ENCODE assay signal across 14 cellular contexts in the genomic region with DNA sequence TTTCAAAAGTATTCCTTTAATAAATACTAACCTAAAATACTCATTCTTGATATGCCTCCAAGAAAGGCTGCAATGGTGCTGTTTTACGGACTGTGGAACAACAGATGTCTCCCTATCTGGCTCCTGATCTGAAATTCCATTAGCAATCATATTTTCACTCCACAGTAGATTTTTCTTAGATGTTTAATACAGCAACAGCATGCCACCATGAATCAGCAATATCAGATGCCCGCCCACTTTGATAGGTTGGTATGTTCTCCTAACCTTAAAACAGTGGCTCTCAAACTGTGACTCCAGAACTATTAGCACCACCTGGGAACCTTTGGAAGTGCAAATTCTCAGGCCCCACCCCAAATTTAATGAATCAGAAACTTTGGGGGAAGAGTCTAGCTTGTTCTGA.
DNase-seq lines count a peak whose midpoint lies in the region; ATAC-seq and TF ChIP-seq lines count a peak whose summit lies in the region.
"Had no signal": no experiment of that assay in that cellular context is flagged by ENCODE, and none has a peak within 500 bp of the region (broad histone marks: within the 10 kb centered on the region; RNA-seq: fewer than 3 reads in every experiment).

No MANE protein-coding gene starts in this region.

- no peak overlapping the region for H3K4me3 Mint-ChIP-seq in activated naive CD8-positive, alpha-beta T cell treated with anti-CD3 and anti-CD28 coated beads, Interleukin-2, amount 10 ng/mL, durations not matched to agents 7 days and 5 days
- no peak overlapping the region for H3K4me3 Mint-ChIP-seq in activated CD4-positive, alpha-beta T cell treated with anti-CD3 and anti-CD28 coated beads, Interleukin-2, amount 10 ng/mL, durations not matched to agents 24 days and 14 days

- H3K9me3 ChIP-seq in gastroesophageal sphincter: no peaks in the 10 kb centered on the region
- H3K9me3 ChIP-seq in upper lobe of right lung: no peaks in the 10 kb centered on the region
- H3K9me3 ChIP-seq: transverse colon had no signal

- no peaks in the 10 kb centered on the region for H3K36me3 ChIP-seq in gastroesophageal sphincter
- H3K36me3 ChIP-seq in upper lobe of right lung: no peaks in the 10 kb centered on the region
- H3K36me3 ChIP-seq: transverse colon had no signal

- H3K4me1 ChIP-seq in gastroesophageal sphincter (peaks cover 1 to 25% (median 3%) of the 10 kb centered on the region in 3 donors), upper lobe of right lung (peaks cover 6% of the 10 kb centered on the region)

- TF ChIP-seq POLR2A in gastroesophageal sphincter (IDR thresholded peaks at IDR 0.05): no peak

- no peak for TF ChIP-seq EP300 in gastroesophageal sphincter (IDR thresholded peaks at IDR 0.05)

- H3K9me3 Mint-ChIP-seq in activated naive CD8-positive, alpha-beta T cell treated with anti-CD3 and anti-CD28 coated beads, Interleukin-2, amount 10 ng/mL, durations not matched to agents 7 days and 5 days: peaks cover 2% of the 10 kb centered on the region
- peaks cover 4% of the 10 kb centered on the region for H3K9me3 Mint-ChIP-seq in activated CD4-positive, alpha-beta T cell treated with anti-CD3 and anti-CD28 coated beads, Interleukin-2, amount 10 ng/mL, durations not matched to agents 24 days and 14 days
- H3K9me3 Mint-ChIP-seq: activated T-helper 2 cell treated with anti-CD3 and anti-CD28 coated beads, Interferon-gamma antibody, Interleukin-2, Interleukin-4, amounts not matched to agents 10 μg/mL and 5 μg/mL and 100 μg/mL, durations not matched to agents 14 hours and 24 hours and 36 hours had no signal

- H3K27me3 Mint-ChIP-seq in activated naive CD8-positive, alpha-beta T cell treated with anti-CD3 and anti-CD28 coated beads, Interleukin-2, amount 10 ng/mL, durations not matched to agents 7 days and 5 days: no peaks in the 10 kb centered on the region
- H3K27me3 Mint-ChIP-seq in activated CD4-positive, alpha-beta T cell treated with anti-CD3 and anti-CD28 coated beads, Interleukin-2, amount 10 ng/mL, durations not matched to agents 24 days and 14 days: no peaks in the 10 kb centered on the region

- peak overlapping the region; percentile 82 for H3K27ac Mint-ChIP-seq in activated naive CD8-positive, alpha-beta T cell treated with anti-CD3 and anti-CD28 coated beads, Interleukin-2, amount 10 ng/mL, durations not matched to agents 7 days and 5 days
- H3K27ac Mint-ChIP-seq in activated CD4-positive, alpha-beta T cell treated with anti-CD3 and anti-CD28 coated beads, Interleukin-2, amount 10 ng/mL, durations not matched to agents 24 days and 14 days: no peak overlapping the region
- H3K27ac Mint-ChIP-seq: activated T-helper 2 cell treated with anti-CD3 and anti-CD28 coated beads, Interferon-gamma antibody, Interleukin-2, Interleukin-4, amounts not matched to agents 10 μg/mL and 5 μg/mL and 100 μg/mL, durations not matched to agents 14 hours and 24 hours and 36 hours had no signal

- POLR2A ChIA-PET in activated naive CD8-positive, alpha-beta T cell treated with anti-CD3 and anti-CD28 coated beads, Interleukin-2, amount 10 ng/mL, durations not matched to agents 7 days and 5 days (lab: Charles Lee): interaction anchor here (0.6 to 2.7 kb wide), 6 partner anchors 11 to 172 kb away, joined by 3 to 22 read pairs (median 3); a partner anchor contains a TSS

- ATAC-seq in activated naive CD8-positive, alpha-beta T cell treated with anti-CD3 and anti-CD28 coated beads, Interleukin-2, amount 10 ng/mL, durations not matched to agents 7 days and 5 days (ENCODE audit: low read depth): no peak
- ATAC-seq in gastroesophageal sphincter (no peak), GM19397 (IDR thresholded peaks at IDR 0.05; ENCODE audit: unreplicated experiment) (no peak), upper lobe of right lung (no peak)

- peak overlapping the region in 3 of 4 donors; percentile 16 to 48 (median 41) for H3K27ac ChIP-seq in gastroesophageal sphincter
- H3K27ac ChIP-seq in upper lobe of right lung: no peak overlapping the region

- H3K36me3 Mint-ChIP-seq in activated naive CD8-positive, alpha-beta T cell treated with anti-CD3 and anti-CD28 coated beads, Interleukin-2, amount 10 ng/mL, durations not matched to agents 7 days and 5 days: peaks cover 51% of the 10 kb centered on the region
- peaks cover 24% of the 10 kb centered on the region for H3K36me3 Mint-ChIP-seq in activated CD4-positive, alpha-beta T cell treated with anti-CD3 and anti-CD28 coated beads, Interleukin-2, amount 10 ng/mL, durations not matched to agents 24 days and 14 days (ENCODE audit: low read depth)

- intact Hi-C loops in activated CD4-positive, alpha-beta T cell treated with anti-CD3 and anti-CD28 coated beads, Interleukin-2, amount 10 ng/mL, durations not matched to agents 24 days and 14 days (cut with micrococcal nuclease): loop anchor here (5.0 kb wide), 1 partner anchor 155 kb away; no protein-coding TSS in a partner anchor
- intact Hi-C loops in upper lobe of right lung (cut with DNase I): no loop called here

- TF ChIP-seq CTCF in gastroesophageal sphincter (IDR thresholded peaks at IDR 0.05): no peak
- no peak for TF ChIP-seq CTCF in upper lobe of right lung (IDR thresholded peaks at IDR 0.05)

- no peaks in the 10 kb centered on the region for H3K27me3 ChIP-seq in gastroesophageal sphincter
- no peaks in the 10 kb centered on the region for H3K27me3 ChIP-seq in upper lobe of right lung
- H3K27me3 ChIP-seq: transverse colon had no signal

- WGBS in gastroesophageal sphincter (ENCODE audit: low coverage in 1 of 2), 2 donors: 36 to 38% methylated on average over 2 of the region's 2 CpGs

- H3K4me1 Mint-ChIP-seq in activated naive CD8-positive, alpha-beta T cell treated with anti-CD3 and anti-CD28 coated beads, Interleukin-2, amount 10 ng/mL, durations not matched to agents 7 days and 5 days: peaks cover 83% of the 10 kb centered on the region
- peaks cover 74% of the 10 kb centered on the region for H3K4me1 Mint-ChIP-seq in activated CD4-positive, alpha-beta T cell treated with anti-CD3 and anti-CD28 coated beads, Interleukin-2, amount 10 ng/mL, durations not matched to agents 24 days and 14 days

- H3K4me3 ChIP-seq in gastroesophageal sphincter (no peak overlapping the region), upper lobe of right lung (no peak overlapping the region)
- H3K4me3 ChIP-seq: transverse colon had no signal

- DNase-seq in AG08396 (ENCODE audit: low spot score) (peak; percentile 43), GM04503 (ENCODE audit: low read depth) (peak; percentile 44), upper lobe of right lung (no peak), NCI-H187 treated with DMSO at 0.1 percent for 48 hours (lab: John Stamatoyannopoulos, UW) (no peak)
- DNase-seq in activated naive CD8-positive, alpha-beta T cell treated with anti-CD3 and anti-CD28 coated beads, Interleukin-2, amount 10 ng/mL, durations not matched to agents 7 days and 5 days: no peak
- no peak for DNase-seq in activated CD4-positive, alpha-beta T cell treated with anti-CD3 and anti-CD28 coated beads, Interleukin-2, amount 10 ng/mL, durations not matched to agents 24 days and 14 days
- DNase-seq: DMS79; effector CD8-positive, alpha-beta T cell; H7; kidney; transverse colon had no signal

Comparison
In these comparisons a context has a peak if more than half of its experiments do, and no peak if none do; other contexts are left out.
1. DNase-seq: peak in AG08396 (single experiment) and GM04503 (single experiment); none in activated naive CD8-positive, alpha-beta T cell treated with anti-CD3 and anti-CD28 coated beads, Interleukin-2, amount 10 ng/mL, durations not matched to agents 7 days and 5 days (single experiment), activated CD4-positive, alpha-beta T cell treated with anti-CD3 and anti-CD28 coated beads, Interleukin-2, amount 10 ng/mL, durations not matched to agents 24 days and 14 days (single experiment), upper lobe of right lung (single experiment) and NCI-H187 treated with DMSO at 0.1 percent for 48 hours (single experiment).